Comparison of ENCODE assay signal across 10 cellular contexts in the genomic region with DNA sequence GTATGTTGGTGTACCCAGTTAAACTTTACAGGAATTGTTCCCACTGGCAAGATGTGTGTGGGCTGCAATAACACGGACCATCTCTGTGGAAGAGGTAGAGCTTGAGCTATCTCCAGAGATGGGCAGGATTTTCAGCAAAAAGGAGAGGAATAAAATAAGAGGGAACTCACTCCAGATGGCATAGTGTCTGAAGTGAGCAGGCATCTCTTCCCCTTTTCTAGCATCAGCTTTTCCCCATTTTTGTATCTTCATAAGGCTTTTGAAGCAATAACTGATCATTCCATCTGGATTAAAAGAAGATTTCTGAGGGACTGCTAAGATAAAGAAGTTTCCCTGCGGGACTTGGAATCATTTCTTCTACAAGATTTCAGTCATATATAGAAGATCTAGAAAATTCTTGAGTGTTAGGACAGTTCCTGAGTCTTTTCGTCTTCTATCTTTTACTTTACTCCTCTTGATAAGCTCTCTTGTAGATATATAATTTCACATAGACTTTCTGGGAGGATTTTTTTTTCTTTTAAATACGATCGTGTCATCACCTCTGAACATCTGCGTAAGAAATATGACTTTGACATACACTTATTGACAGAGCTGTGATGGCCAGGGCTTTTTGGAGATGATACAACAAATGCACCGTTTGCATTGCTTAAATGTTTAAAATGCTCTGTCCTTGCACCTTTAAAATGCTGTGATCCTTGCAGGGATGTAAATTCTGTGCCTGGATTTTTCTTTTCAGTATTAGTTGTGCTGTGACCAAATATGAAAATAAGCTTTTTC. TPM values are rescaled to one million over a fixed set of nuclear protein-coding genes. Genes with fewer than 3 reads are reported as not detected.
DNase-seq lines count a peak whose midpoint lies in the region; ATAC-seq, FAIRE-seq and TF ChIP-seq lines count a peak whose summit lies in the region.
"Had no signal": no experiment of that assay in that cellular context is flagged by ENCODE, and none has a peak within 500 bp of the region (broad histone marks: within the 10 kb centered on the region; RNA-seq: fewer than 3 reads in every experiment).

No MANE protein-coding gene starts in this region.

- peaks cover 69% of the 10 kb centered on the region for H3K4me1 ChIP-seq in CD4-positive, alpha-beta memory T cell (ENCODE audit: insufficient read depth, low read length)
- H3K4me1 ChIP-seq in duodenal mucosa (ENCODE audit: control insufficient read depth in 1 of 2, insufficient read depth in 2 of 2, low read length in 2 of 2) (peaks cover 5 to 43% of the 10 kb centered on the region in 2 donors), neutrophil (ENCODE audit: control insufficient read depth in 1 of 2, insufficient read depth in 1 of 2, low read depth in 1 of 2, low read length in 1 of 2) (peaks cover 47 to 54% of the 10 kb centered on the region in 2 experiments)

- H3K9me3 ChIP-seq in CD4-positive, alpha-beta memory T cell (ENCODE audit: control insufficient read depth in 1 of 2, low read length in 2 of 2), result no peaks in the 10 kb centered on the region
- H3K9me3 ChIP-seq in duodenal mucosa (ENCODE audit: control insufficient read depth in 1 of 2, low read length in 2 of 2) (no peaks in the 10 kb centered on the region), neutrophil (no peaks in the 10 kb centered on the region)

- H3K27me3 Mint-ChIP-seq in CD4-positive, alpha-beta memory T cell, result peaks cover 0 to 2% of the 10 kb centered on the region in 2 donors

- H3K9ac ChIP-seq in duodenal mucosa (ENCODE audit: low read depth in 1 of 2, low read length in 2 of 2), result peak overlapping the region; percentile 69 to 70

- H3K9me3 Mint-ChIP-seq in CD4-positive, alpha-beta memory T cell, result no peaks in the 10 kb centered on the region

- no peak for TF ChIP-seq POLR2A in NB4 (IDR thresholded peaks at IDR 0.05; ENCODE audit: extremely low read depth, insufficient read length)
- no peak for TF ChIP-seq POLR2A in GM12892 (IDR thresholded peaks at IDR 0.05; ENCODE audit: low read depth, low read length)

- CTCF ChIA-PET in CD4-positive, alpha-beta memory T cell (lab: Charles Lee; ENCODE audit: partially characterized antibody), result interaction anchor here (0.6 to 3.3 kb wide), 4 partner anchors 40 to 350 kb away, joined by 3 to 25 read pairs (median 4); no protein-coding TSS in a partner anchor

- peaks cover 45 to 68% (median 57%) of the 10 kb centered on the region in 4 donors for H3K4me1 Mint-ChIP-seq in CD4-positive, alpha-beta memory T cell

- H3K27ac Mint-ChIP-seq in CD4-positive, alpha-beta memory T cell, result peak overlapping the region in 4 of 7 donors; percentile 43 to 86 (median 56)

- DNase-seq in CD4-positive, alpha-beta memory T cell, result no peak
- DNase-seq in NB4 (ENCODE audit: low read depth) (peak; percentile 37), NCI-H2227 (lab: John Stamatoyannopoulos, UW; ENCODE audit: unreplicated experiment) (no peak), GM12892 (ENCODE audit: insufficient read length) (no peak), SKM-1 (lab: John Stamatoyannopoulos, UW; ENCODE audit: unreplicated experiment) (no peak)
- DNase-seq: central memory CD4-positive, alpha-beta T cell; stimulated activated CD4-positive, alpha-beta T cell treated with anti-CD3 and anti-CD28 coated beads, Interleukin-4, amount 100 ng/mL, for 4 hours had no signal

- no peak for TF ChIP-seq CTCF in NB4 (IDR thresholded peaks at IDR 0.05; ENCODE audit: low read depth, low read length)
- no peak for TF ChIP-seq CTCF in neutrophil (IDR thresholded peaks at IDR 0.05)

- intact Hi-C loops in CD4-positive, alpha-beta memory T cell (cut with micrococcal nuclease), result no loop called here

- peak overlapping the region in 1 of 2 donors; percentile 56 for H3K4me3 ChIP-seq in CD4-positive, alpha-beta memory T cell (ENCODE audit: low read length in 2 of 2)
- H3K4me3 ChIP-seq in NB4 (ENCODE audit: low read depth, low read length), result peak overlapping the region; percentile 74
- peak overlapping the region; percentile 81 to 86 for H3K4me3 ChIP-seq in duodenal mucosa (ENCODE audit: low read depth in 1 of 2, low read length in 2 of 2)
- peak overlapping the region; percentile 84 to 98 for H3K4me3 ChIP-seq in neutrophil (ENCODE audit: low read depth in 1 of 2, low read length in 1 of 2)

- no peaks in the 10 kb centered on the region for H3K27me3 ChIP-seq in CD4-positive, alpha-beta memory T cell (ENCODE audit: insufficient read depth, low read length)
- H3K27me3 ChIP-seq in duodenal mucosa (ENCODE audit: control insufficient read depth in 1 of 2, insufficient read depth in 2 of 2, low read length in 2 of 2) (no peaks in the 10 kb centered on the region), neutrophil (no peaks in the 10 kb centered on the region)

- no peaks in the 10 kb centered on the region for H3K36me3 ChIP-seq in CD4-positive, alpha-beta memory T cell (ENCODE audit: insufficient read depth, low read length)
- H3K36me3 ChIP-seq in duodenal mucosa (ENCODE audit: control insufficient read depth in 1 of 2, insufficient read depth in 2 of 2, low read length in 2 of 2) (peaks cover 0 to 6% of the 10 kb centered on the region in 2 donors), neutrophil (peaks cover 10% of the 10 kb centered on the region)

- H3K36me3 Mint-ChIP-seq in CD4-positive, alpha-beta memory T cell, result peaks cover 9 to 15% of the 10 kb centered on the region in 2 donors

- H3K27ac ChIP-seq in CD4-positive, alpha-beta memory T cell (ENCODE audit: low read depth, low read length), result no peak overlapping the region
- H3K27ac ChIP-seq in duodenal mucosa (ENCODE audit: low read depth, low read length), result no peak overlapping the region
- peak overlapping the region; percentile 94 for H3K27ac ChIP-seq in neutrophil

- POLR2A ChIA-PET in CD4-positive, alpha-beta memory T cell (lab: Charles Lee; ENCODE audit: partially characterized antibody), result interaction anchor here (0.6 to 4.1 kb wide), 4 partner anchors 17 to 96 kb away, joined by 3 to 39 read pairs (median 5); partner anchors contain the start of gene GOSR1

- no peak for FAIRE-seq in GM12892 (lab: Jason Lieb, UNC)

- peak overlapping the region; percentile 84 to 92 (median 89) for H3K4me3 Mint-ChIP-seq in CD4-positive, alpha-beta memory T cell

- ATAC-seq in GM18873 (IDR thresholded peaks at IDR 0.05; ENCODE audit: low FRiP score, unreplicated experiment), result no peak

RNA-seq across cellular contexts. Expression of gene CPD, which starts 2.1 kb away (rescaled TPM):
- total RNA-seq in CD4-positive, alpha-beta memory T cell, result 10 to 100 TPM; 23.6 to 24.6 TPM
- polyA plus RNA-seq in CD4-positive, alpha-beta memory T cell, result 10 to 100 TPM; 15.6 to 17.9 TPM
- polyA plus RNA-seq in GM12892 (2012; ENCODE audit: missing spikeins), result 4.4 TPM

RNA-seq across cellular contexts. Expression of gene TMIGD1, which starts 47.0 kb away (rescaled TPM):
- not detected for total RNA-seq in CD4-positive, alpha-beta memory T cell
- polyA plus RNA-seq in CD4-positive, alpha-beta memory T cell, result not detected
- polyA plus RNA-seq in GM12892 (2012; ENCODE audit: missing spikeins), result not detected
